10 cellular contexts compared by ENCODE assay signal in genomic region chr12:6548556-6549378, GRCh38. TPM values are rescaled to one million over a fixed set of nuclear protein-coding genes. Genes with fewer than 3 reads are reported as not detected.
DNase-seq lines count a peak whose midpoint lies in the region; ATAC-seq and TF ChIP-seq lines count a peak whose summit lies in the region.
"Had no signal": no experiment of that assay in that cellular context is flagged by ENCODE, and none has a peak within 500 bp of the region (broad histone marks: within the 10 kb centered on the region; RNA-seq: fewer than 3 reads in every experiment).

No MANE protein-coding gene starts in this region.

- in situ Hi-C loops in GM13977 (cut with MboI; ENCODE audit: low pct_unique_long_range_greater_than_20kb, low sequenced_read_pairs, unreplicated experiment), result no loop called here

- TF ChIP-seq POLR2A in uterus (IDR thresholded peaks at IDR 0.05), result no peak

- ATAC-seq in activated naive CD8-positive, alpha-beta T cell treated with anti-CD3 and anti-CD28 coated beads, Interleukin-2, amount 10 ng/mL, durations not matched to agents 7 days and 5 days (ENCODE audit: low read depth), result no peak
- ATAC-seq in central memory CD8-positive, alpha-beta T cell (replicated peaks; ENCODE audit: extremely low read depth, poor library complexity, severe bottlenecking), result no peak
- ATAC-seq: natural killer cell had no signal

- H3K9me2 ChIP-seq in MM.1S (replicated peaks; ENCODE audit: insufficient read depth, low read length), result no peaks in the 10 kb centered on the region

- H3K27ac ChIP-seq in muscle layer of colon (ENCODE audit: low read depth, low read length) (peak overlapping the region; percentile 37), uterus (peak overlapping the region; percentile 87 to 93), MM.1S (ENCODE audit: low read length) (no peak overlapping the region)

- no peaks in the 10 kb centered on the region for H4K20me1 ChIP-seq in MM.1S (ENCODE audit: insufficient read depth, low read length)

- H3K4me2 ChIP-seq in MM.1S (ENCODE audit: low read depth, low read length), result no peak overlapping the region

- no peak for DNase-seq in activated naive CD8-positive, alpha-beta T cell treated with anti-CD3 and anti-CD28 coated beads, Interleukin-2, amount 10 ng/mL, durations not matched to agents 7 days and 5 days
- DNase-seq in activated naive CD8-positive, alpha-beta T cell treated with anti-CD3 and anti-CD28 coated beads for 36 hours, result no peak
- DNase-seq in central memory CD8-positive, alpha-beta T cell (ENCODE audit: low spot score in 2 of 2), result no peak
- no peak for DNase-seq in uterus
- DNase-seq in AML-193 (lab: John Stamatoyannopoulos, UW), result no peak
- no peak for DNase-seq in MM.1S
- DNase-seq in GM13977 (ENCODE audit: low spot score), result no peak
- DNase-seq: CD4-positive, alpha-beta memory T cell; natural killer cell had no signal

- H3K36me3 Mint-ChIP-seq in activated naive CD8-positive, alpha-beta T cell treated with anti-CD3 and anti-CD28 coated beads, Interleukin-2, amount 10 ng/mL, durations not matched to agents 7 days and 5 days, result peaks cover 22% of the 10 kb centered on the region
- H3K36me3 Mint-ChIP-seq in activated naive CD8-positive, alpha-beta T cell treated with anti-CD3 and anti-CD28 coated beads for 36 hours, result peaks cover 5% of the 10 kb centered on the region
- peaks cover 29% of the 10 kb centered on the region for H3K36me3 Mint-ChIP-seq in central memory CD8-positive, alpha-beta T cell (ENCODE audit: insufficient read depth)
- H3K36me3 Mint-ChIP-seq: natural killer cell had no signal

- intact Hi-C loops in uterus (cut with DNase I; ENCODE audit: low total_unique reads), result no loop called here

- no peaks in the 10 kb centered on the region for H3K27me3 Mint-ChIP-seq in activated naive CD8-positive, alpha-beta T cell treated with anti-CD3 and anti-CD28 coated beads, Interleukin-2, amount 10 ng/mL, durations not matched to agents 7 days and 5 days
- no peaks in the 10 kb centered on the region for H3K27me3 Mint-ChIP-seq in activated naive CD8-positive, alpha-beta T cell treated with anti-CD3 and anti-CD28 coated beads for 36 hours
- H3K27me3 Mint-ChIP-seq in central memory CD8-positive, alpha-beta T cell, result no peaks in the 10 kb centered on the region
- H3K27me3 Mint-ChIP-seq: CD4-positive, alpha-beta memory T cell had no signal

- H3K9me3 ChIP-seq in muscle layer of colon (ENCODE audit: low read length) (no peaks in the 10 kb centered on the region), uterus (no peaks in the 10 kb centered on the region), MM.1S (replicated peaks; ENCODE audit: insufficient read depth, low read length) (no peaks in the 10 kb centered on the region)

- H2AFZ ChIP-seq in MM.1S (ENCODE audit: low read length), result no peak overlapping the region

- H3K36me3 ChIP-seq in muscle layer of colon (ENCODE audit: insufficient read depth, low read length) (peaks cover 55% of the 10 kb centered on the region), uterus (no peaks in the 10 kb centered on the region), MM.1S (replicated peaks; ENCODE audit: insufficient read depth, low read length) (no peaks in the 10 kb centered on the region)

- no peaks in the 10 kb centered on the region for H3F3A ChIP-seq in MM.1S (ENCODE audit: insufficient read depth, low read length)

- no peaks in the 10 kb centered on the region for H3K9me3 Mint-ChIP-seq in activated naive CD8-positive, alpha-beta T cell treated with anti-CD3 and anti-CD28 coated beads, Interleukin-2, amount 10 ng/mL, durations not matched to agents 7 days and 5 days
- H3K9me3 Mint-ChIP-seq in activated naive CD8-positive, alpha-beta T cell treated with anti-CD3 and anti-CD28 coated beads for 36 hours, result no peaks in the 10 kb centered on the region
- no peaks in the 10 kb centered on the region for H3K9me3 Mint-ChIP-seq in central memory CD8-positive, alpha-beta T cell
- H3K9me3 Mint-ChIP-seq: CD4-positive, alpha-beta memory T cell; natural killer cell had no signal

- no peak overlapping the region for H3K9ac ChIP-seq in muscle layer of colon (ENCODE audit: low read length)
- H3K9ac ChIP-seq in MM.1S (ENCODE audit: low read length), result no peak overlapping the region

- H3K27ac Mint-ChIP-seq in activated naive CD8-positive, alpha-beta T cell treated with anti-CD3 and anti-CD28 coated beads, Interleukin-2, amount 10 ng/mL, durations not matched to agents 7 days and 5 days, result peak overlapping the region; percentile 57
- no peak overlapping the region for H3K27ac Mint-ChIP-seq in activated naive CD8-positive, alpha-beta T cell treated with anti-CD3 and anti-CD28 coated beads for 36 hours
- H3K27ac Mint-ChIP-seq in central memory CD8-positive, alpha-beta T cell (ENCODE audit: low read depth), result peak overlapping the region; percentile 56

- H3K4me3 Mint-ChIP-seq in activated naive CD8-positive, alpha-beta T cell treated with anti-CD3 and anti-CD28 coated beads, Interleukin-2, amount 10 ng/mL, durations not matched to agents 7 days and 5 days, result no peak overlapping the region
- H3K4me3 Mint-ChIP-seq in activated naive CD8-positive, alpha-beta T cell treated with anti-CD3 and anti-CD28 coated beads for 36 hours, result no peak overlapping the region
- no peak overlapping the region for H3K4me3 Mint-ChIP-seq in central memory CD8-positive, alpha-beta T cell
- H3K4me3 Mint-ChIP-seq: CD4-positive, alpha-beta memory T cell; natural killer cell had no signal

- H3K4me3 ChIP-seq in muscle layer of colon (ENCODE audit: low read depth in 1 of 2, low read length in 2 of 2) (no peak overlapping the region), uterus (no peak overlapping the region), MM.1S (ENCODE audit: low read length) (no peak overlapping the region)

- no peaks in the 10 kb centered on the region for H3K27me3 ChIP-seq in muscle layer of colon (ENCODE audit: control insufficient read depth in 1 of 2, insufficient read depth in 2 of 2, low read length in 2 of 2)
- H3K27me3 ChIP-seq in uterus, result no peaks in the 10 kb centered on the region
- no peaks in the 10 kb centered on the region for H3K27me3 ChIP-seq in MM.1S (replicated peaks; ENCODE audit: insufficient read depth, low read length)

- H3K4me1 ChIP-seq in muscle layer of colon (ENCODE audit: insufficient read depth, low read length) (peaks cover 54% of the 10 kb centered on the region), uterus (peaks cover 24 to 49% of the 10 kb centered on the region in 2 donors), MM.1S (ENCODE audit: low read length) (no peaks in the 10 kb centered on the region)

- TF ChIP-seq CTCF in uterus (IDR thresholded peaks at IDR 0.05) (no peak), MM.1S (IDR thresholded peaks at IDR 0.05; ENCODE audit: low read length) (no peak), GM13977 (IDR thresholded peaks at IDR 0.05; ENCODE audit: extremely low read depth, insufficient read depth, missing control alignments) (no peak)

- peaks cover 21% of the 10 kb centered on the region for H3K4me1 Mint-ChIP-seq in activated naive CD8-positive, alpha-beta T cell treated with anti-CD3 and anti-CD28 coated beads, Interleukin-2, amount 10 ng/mL, durations not matched to agents 7 days and 5 days
- H3K4me1 Mint-ChIP-seq in activated naive CD8-positive, alpha-beta T cell treated with anti-CD3 and anti-CD28 coated beads for 36 hours, result peaks cover 24% of the 10 kb centered on the region
- H3K4me1 Mint-ChIP-seq in central memory CD8-positive, alpha-beta T cell, result peaks cover 27% of the 10 kb centered on the region

- H3K79me2 ChIP-seq in MM.1S (ENCODE audit: low read length), result peaks cover 32% of the 10 kb centered on the region

- POLR2A ChIA-PET in activated naive CD8-positive, alpha-beta T cell treated with anti-CD3 and anti-CD28 coated beads, Interleukin-2, amount 10 ng/mL, durations not matched to agents 7 days and 5 days (lab: Charles Lee), result interaction anchor here (0.8 to 2.8 kb wide), 2 partner anchors 10 to 79 kb away, joined by 3 to 13 read pairs; no protein-coding TSS in a partner anchor

RNA-seq across cellular contexts. Expression of gene IFFO1, which starts 7.1 kb away (rescaled TPM):
- total RNA-seq in activated naive CD8-positive, alpha-beta T cell treated with anti-CD3 and anti-CD28 coated beads, Interleukin-2, amount 10 ng/mL, durations not matched to agents 7 days and 5 days, result 10 to 100 TPM; 35.8 to 37.5 TPM
- total RNA-seq in activated naive CD8-positive, alpha-beta T cell treated with anti-CD3 and anti-CD28 coated beads for 36 hours, result 1 to 10 TPM; 7.2 to 8.1 TPM
- 10 to 100 TPM; 17.1 to 50.6 (median 32.8) TPM for total RNA-seq in uterus

RNA-seq across cellular contexts. Expression of gene GAPDH, which starts 14.4 kb away (rescaled TPM):
- total RNA-seq in activated naive CD8-positive, alpha-beta T cell treated with anti-CD3 and anti-CD28 coated beads, Interleukin-2, amount 10 ng/mL, durations not matched to agents 7 days and 5 days, result 1,000 to 10,000 TPM; 4,618 to 4,824 TPM
- 1,000 to 10,000 TPM; 8,986 to 9,154 TPM for total RNA-seq in activated naive CD8-positive, alpha-beta T cell treated with anti-CD3 and anti-CD28 coated beads for 36 hours
- 1,000 to 10,000 TPM in 2 of 4 donors, 100 to 1,000 TPM in 2; 962 to 1,122 (median 1,020) TPM for total RNA-seq in uterus

RNA-seq across cellular contexts. Expression of gene NOP2, which starts 19.3 kb away (rescaled TPM):
- total RNA-seq in activated naive CD8-positive, alpha-beta T cell treated with anti-CD3 and anti-CD28 coated beads, Interleukin-2, amount 10 ng/mL, durations not matched to agents 7 days and 5 days, result 10 to 100 TPM; 76.1 to 78.6 TPM
- 100 to 1,000 TPM; 151 to 153 TPM for total RNA-seq in activated naive CD8-positive, alpha-beta T cell treated with anti-CD3 and anti-CD28 coated beads for 36 hours
- total RNA-seq in uterus, result 10 to 100 TPM in 2 of 4 donors, 1 to 10 TPM in 2; 4.1 to 47.6 (median 10.1) TPM

RNA-seq across cellular contexts. Expression of gene NCAPD2, which starts 54.9 kb away (rescaled TPM):
- total RNA-seq in activated naive CD8-positive, alpha-beta T cell treated with anti-CD3 and anti-CD28 coated beads, Interleukin-2, amount 10 ng/mL, durations not matched to agents 7 days and 5 days, result 100 to 1,000 TPM; 147 to 157 TPM
- total RNA-seq in activated naive CD8-positive, alpha-beta T cell treated with anti-CD3 and anti-CD28 coated beads for 36 hours, result 100 to 1,000 TPM; 167 to 171 TPM
- 100 to 1,000 TPM in 1 of 4 donors, 10 to 100 TPM in 2, 1 to 10 TPM in 1; 2.8 to 145 (median 19.3) TPM for total RNA-seq in uterus

RNA-seq across cellular contexts. Expression of gene MRPL51, which starts 55.7 kb away (rescaled TPM):
- 100 to 1,000 TPM; 169 to 170 TPM for total RNA-seq in activated naive CD8-positive, alpha-beta T cell treated with anti-CD3 and anti-CD28 coated beads, Interleukin-2, amount 10 ng/mL, durations not matched to agents 7 days and 5 days
- 100 to 1,000 TPM; 311 to 312 TPM for total RNA-seq in activated naive CD8-positive, alpha-beta T cell treated with anti-CD3 and anti-CD28 coated beads for 36 hours
- total RNA-seq in uterus, result 10 to 100 TPM; 14.1 to 83.7 (median 36.4) TPM

Comparison
In these comparisons a context has a peak if more than half of its experiments do, and no peak if none do; other contexts are left out.
1. RNA of gene GAPDH, which starts 14.4 kb away (total RNA-seq): 8,986 to 9,154 TPM in activated naive CD8-positive, alpha-beta T cell treated with anti-CD3 and anti-CD28 coated beads for 36 hours and 4,618 to 4,824 TPM in activated naive CD8-positive, alpha-beta T cell treated with anti-CD3 and anti-CD28 coated beads, Interleukin-2, amount 10 ng/mL, durations not matched to agents 7 days and 5 days; 962 to 1,122 TPM in uterus; every median in the first group is over 4 times any median in the second.